ENCODE assay signal across 17 cellular contexts in the genomic region with DNA sequence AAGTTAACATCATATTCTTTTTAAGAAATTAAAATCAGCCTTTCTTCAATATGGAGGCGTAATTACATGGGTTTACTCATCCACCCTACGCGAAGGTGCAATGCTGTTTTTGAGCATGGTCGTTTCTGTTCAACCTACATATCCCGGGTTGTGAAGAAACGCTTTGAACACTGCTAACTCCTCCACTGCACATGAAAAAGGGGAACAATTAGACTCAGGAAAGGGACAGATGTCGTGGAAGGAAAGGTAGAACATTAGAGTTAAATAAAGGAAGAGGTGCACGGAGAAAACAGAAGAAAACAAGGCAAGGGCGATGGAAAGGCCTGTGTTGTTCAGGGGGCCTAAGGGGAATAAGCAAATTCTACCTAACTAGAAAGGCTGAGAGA. TPM values are rescaled to one million over a fixed set of nuclear protein-coding genes. Genes with fewer than 3 reads are reported as not detected.
A peak's percentile ranks its signal among the peaks of the same experiment; 100 is the strongest.
DNase-seq lines count a peak whose midpoint lies in the region; ATAC-seq and TF ChIP-seq lines count a peak whose summit lies in the region.
"Had no signal": no experiment of that assay in that cellular context is flagged by ENCODE, and none has a peak within 500 bp of the region (broad histone marks: within the 10 kb centered on the region; RNA-seq: fewer than 3 reads in every experiment).

No MANE protein-coding gene starts in this region.

- peaks cover 4% of the 10 kb centered on the region for H3K36me3 ChIP-seq in mesendoderm (ENCODE audit: control insufficient read depth, insufficient read depth, low read length)
- H3K36me3 ChIP-seq: brain microvascular endothelial cell, esophagus muscularis mucosa had no signal

- no peak overlapping the region for H3K56ac ChIP-seq in H9 (ENCODE audit: insufficient read length, low read depth, low read length)
- peak overlapping the region; percentile 100 for H3K56ac ChIP-seq in mesendoderm (ENCODE audit: low read length)

- no peak overlapping the region for H2BK12ac ChIP-seq in H9 (ENCODE audit: insufficient read length, low read depth, low read length)

- no peaks in the 10 kb centered on the region; the same call in 1 of the 2 replicates for H3K4me1 ChIP-seq in H9 (ENCODE audit: insufficient read depth, low read length)
- peaks cover 7% of the 10 kb centered on the region for H3K4me1 ChIP-seq in mesendoderm (ENCODE audit: control insufficient read depth, low read depth, low read length)

- H3K79me2 ChIP-seq in H9 (ENCODE audit: insufficient read depth, low read length), result peaks cover 20% of the 10 kb centered on the region; the same call in 1 of the 2 replicates
- H3K79me2 ChIP-seq in mesendoderm (ENCODE audit: control insufficient read depth, insufficient read depth, low read length), result peaks cover 44% of the 10 kb centered on the region

- no peak overlapping the region for H4K91ac ChIP-seq in H9 (ENCODE audit: insufficient read length, low read depth, low read length)

- H3K4ac ChIP-seq in H9 (ENCODE audit: low read depth, low read length) (no peak overlapping the region), mesendoderm (ENCODE audit: low read depth, low read length) (no peak overlapping the region)

- H3K14ac ChIP-seq in H9 (ENCODE audit: insufficient read depth, low read length), result no peak overlapping the region

- peak overlapping the region; percentile 78 to 94 for H3K4me3 Mint-ChIP-seq in H9
- peak overlapping the region; percentile 19 for H3K4me3 Mint-ChIP-seq in activated naive CD8-positive, alpha-beta T cell treated with anti-CD3 and anti-CD28 coated beads, Interleukin-2, amount 50 U/mL, for 24 hours

- no peaks in the 10 kb centered on the region for H3K9me3 ChIP-seq in H9 (ENCODE audit: control insufficient read depth, low read depth, low read length)
- H3K9me3 ChIP-seq: esophagus muscularis mucosa had no signal

- H3K23ac ChIP-seq in H9 (ENCODE audit: insufficient read length, low read depth, low read length) (peak overlapping the region; percentile 74), mesendoderm (ENCODE audit: low read length) (peak overlapping the region; percentile 61)

- H3K79me1 ChIP-seq in H9 (ENCODE audit: insufficient read depth, low read depth, low read length, poor library complexity, severe bottlenecking), result no peaks in the 10 kb centered on the region
- H3K79me1 ChIP-seq in mesendoderm (ENCODE audit: low read length), result peaks cover 4% of the 10 kb centered on the region

- H2BK15ac ChIP-seq in H9 (ENCODE audit: low read depth, low read length), result no peak overlapping the region
- H2BK15ac ChIP-seq in mesendoderm (replicated peaks; ENCODE audit: low read depth), result no peak overlapping the region

- no peak overlapping the region for H2AK5ac ChIP-seq in H9 (ENCODE audit: insufficient read length, low read length)
- H2AK5ac ChIP-seq in mesendoderm (ENCODE audit: low read length), result no peak overlapping the region

- H3K27ac ChIP-seq in H9 (ENCODE audit: insufficient read length, low read depth, low read length), result no peak overlapping the region
- no peak overlapping the region for H3K27ac ChIP-seq in mesendoderm (ENCODE audit: low read depth, low read length)
- H3K27ac ChIP-seq: 22Rv1, esophagus muscularis mucosa had no signal

- H2BK120ac ChIP-seq in H9 (ENCODE audit: low read depth, low read length, poor library complexity, severe bottlenecking) (no peak overlapping the region), mesendoderm (ENCODE audit: low read depth, low read length) (no peak overlapping the region)

- peaks cover 9 to 12% of the 10 kb centered on the region in 2 experiments; a peak in 4 of 5 replicates for H3K9me3 Mint-ChIP-seq in H9
- peaks cover 5% of the 10 kb centered on the region for H3K9me3 Mint-ChIP-seq in activated naive CD8-positive, alpha-beta T cell treated with anti-CD3 and anti-CD28 coated beads, Interleukin-2, amount 50 U/mL, for 24 hours

- H2AFZ ChIP-seq in H9 (ENCODE audit: low read length), result no peak overlapping the region

- H3K27me3 ChIP-seq in H9 (ENCODE audit: insufficient read depth, low read length) (no peaks in the 10 kb centered on the region; the same call in 1 of the 2 replicates), mesendoderm (ENCODE audit: insufficient read depth, low read length, poor library complexity) (no peaks in the 10 kb centered on the region)

- H3K4me2 ChIP-seq in H9 (ENCODE audit: insufficient read depth, insufficient read length, low read length), result peak overlapping the region; percentile 98
- H3K4me2 ChIP-seq in mesendoderm (ENCODE audit: low read length), result peak overlapping the region; percentile 77

- DNase-seq in DMS79 treated with DMSO at 0.1 percent for 48 hours (lab: John Stamatoyannopoulos, UW), result peak; percentile 95
- no peak for DNase-seq in DMS79 (lab: John Stamatoyannopoulos, UW)
- DNase-seq in H9, result no peak
- DNase-seq in activated naive CD8-positive, alpha-beta T cell treated with anti-CD3 and anti-CD28 coated beads, Interleukin-2, amount 50 U/mL, for 24 hours, result no peak
- DNase-seq in mesendoderm, result no peak
- DNase-seq in SK-N-DZ (ENCODE audit: low spot score), result no peak
- DNase-seq in cerebellar nuclear complex (lab: John Stamatoyannopoulos, UW), result no peak
- DNase-seq in SHP77 (lab: John Stamatoyannopoulos, UW), result no peak
- DNase-seq: activated CD4-positive, alpha-beta T cell treated with anti-CD3 and anti-CD28 coated beads for 48 hours; brain microvascular endothelial cell; DMS153; occipital lobe; Right ventricle myocardium superior; stimulated activated CD4-positive, alpha-beta T cell treated with anti-CD3 and anti-CD28 coated beads, Interleukin-15, amount 100 ng/mL, for 24 hours; stimulated activated naive CD4-positive, alpha-beta T cell had no signal

- peaks cover 46 to 60% (median 53%) of the 10 kb centered on the region in 3 experiments for H3K36me3 Mint-ChIP-seq in H9 (ENCODE audit: insufficient read depth in 1 of 3, low read depth in 3 of 3)
- peaks cover 8% of the 10 kb centered on the region for H3K36me3 Mint-ChIP-seq in activated naive CD8-positive, alpha-beta T cell treated with anti-CD3 and anti-CD28 coated beads, Interleukin-2, amount 50 U/mL, for 24 hours (ENCODE audit: low read depth)

- H3K9ac ChIP-seq in H9 (ENCODE audit: extremely low read depth, insufficient read length, low read length) (peak overlapping the region; percentile 74), mesendoderm (ENCODE audit: low read length) (peak overlapping the region; percentile 99)

- no peaks in the 10 kb centered on the region for H4K20me1 ChIP-seq in H9 (ENCODE audit: control insufficient read depth, insufficient read depth, insufficient read length)

- H3K4me1 Mint-ChIP-seq in H9, result peaks cover 38 to 53% of the 10 kb centered on the region in 2 experiments
- H3K4me1 Mint-ChIP-seq in activated naive CD8-positive, alpha-beta T cell treated with anti-CD3 and anti-CD28 coated beads, Interleukin-2, amount 50 U/mL, for 24 hours, result peaks cover 22% of the 10 kb centered on the region

- no CpG with 5 or more reads among the region's 9 CpGs for WGBS in H9 (ENCODE audit: extremely low coverage, insufficient read length, low lambda C conversion rate)
- WGBS in mesendoderm (ENCODE audit: extremely low coverage, insufficient coverage, low lambda C conversion rate), result no CpG with 5 or more reads among the region's 9 CpGs

- H3K4me3 ChIP-seq in mesendoderm (ENCODE audit: low read length), result peak overlapping the region; percentile 95

- peaks cover 29% of the 10 kb centered on the region for H3K23me2 ChIP-seq in H9 (ENCODE audit: insufficient read length, low read depth, low read length, poor library complexity, severe bottlenecking)

- no peak overlapping the region for H3T11ph ChIP-seq in H9 (ENCODE audit: low read length)

- H4K5ac ChIP-seq in H9 (ENCODE audit: insufficient read length, low read depth, low read length), result no peak overlapping the region
- peak overlapping the region; percentile 47 for H4K5ac ChIP-seq in mesendoderm (ENCODE audit: low read length)

- H4K8ac ChIP-seq in H9 (replicated peaks; ENCODE audit: insufficient read length, low read depth, low read length) (no peak overlapping the region), mesendoderm (ENCODE audit: low read depth, low read length) (no peak overlapping the region)

- H2BK5ac ChIP-seq in H9 (ENCODE audit: insufficient read length, low read length) (no peak overlapping the region), mesendoderm (ENCODE audit: low read length) (no peak overlapping the region)

- no peak overlapping the region for H2BK20ac ChIP-seq in H9 (ENCODE audit: low read depth, low read length, poor library complexity, severe bottlenecking)

- H3K18ac ChIP-seq in H9 (ENCODE audit: insufficient read length, low read depth, low read length) (no peak overlapping the region), mesendoderm (ENCODE audit: low read length) (peak overlapping the region; percentile 85)

- no peak for TF ChIP-seq CTCF in H9 (conservative IDR thresholded peaks at IDR 0.05)

- H3K27me3 Mint-ChIP-seq in H9 (ENCODE audit: low read depth), result peaks cover 18% of the 10 kb centered on the region
- peaks cover 66% of the 10 kb centered on the region for H3K27me3 Mint-ChIP-seq in activated naive CD8-positive, alpha-beta T cell treated with anti-CD3 and anti-CD28 coated beads, Interleukin-2, amount 50 U/mL, for 24 hours

- no peak for ATAC-seq in activated naive CD8-positive, alpha-beta T cell treated with anti-CD3 and anti-CD28 coated beads, Interleukin-2, amount 50 U/mL, for 24 hours

- peak overlapping the region; percentile 5 to 91 (median 75); a peak in 6 of 7 replicates for H3K27ac Mint-ChIP-seq in H9
- no peak overlapping the region for H3K27ac Mint-ChIP-seq in activated naive CD8-positive, alpha-beta T cell treated with anti-CD3 and anti-CD28 coated beads, Interleukin-2, amount 50 U/mL, for 24 hours

RNA-seq across cellular contexts. Expression of a gene that starts 4.1 kb away (rescaled TPM):
- 51.9 and 52.6 TPM in 2 replicates for total RNA-seq in H9 (2021)
- 10.9 TPM for polyA plus RNA-seq in mesendoderm (2013, experiment 1 of 2)
- 11.0 TPM for polyA plus RNA-seq in mesendoderm (2013, experiment 2 of 2)
- polyA plus RNA-seq in SK-N-DZ (2014; cell fraction: cytosol; rRNA removed), result 0.01 TPM in 1 of 2 replicates, not detected in the other
- polyA plus RNA-seq in SK-N-DZ (2014; cell fraction: nucleus; rRNA removed), result not detected in 2 replicates
- total RNA-seq: esophagus muscularis mucosa, Right ventricle myocardium superior had no signal

RNA-seq across cellular contexts. Expression of a gene that starts 14.1 kb away (rescaled TPM):
- total RNA-seq in H9 (2021), result 426 and 454 TPM in 2 replicates
- polyA plus RNA-seq in mesendoderm (2013, experiment 1 of 2), result 230 TPM
- 222 TPM for polyA plus RNA-seq in mesendoderm (2013, experiment 2 of 2)
- polyA plus RNA-seq in SK-N-DZ (2014; cell fraction: cytosol; rRNA removed), result not detected in 2 replicates
- polyA plus RNA-seq in SK-N-DZ (2014; cell fraction: nucleus; rRNA removed), result not detected in 2 replicates
- total RNA-seq: esophagus muscularis mucosa, Right ventricle myocardium superior had no signal
